In the genomic region with DNA sequence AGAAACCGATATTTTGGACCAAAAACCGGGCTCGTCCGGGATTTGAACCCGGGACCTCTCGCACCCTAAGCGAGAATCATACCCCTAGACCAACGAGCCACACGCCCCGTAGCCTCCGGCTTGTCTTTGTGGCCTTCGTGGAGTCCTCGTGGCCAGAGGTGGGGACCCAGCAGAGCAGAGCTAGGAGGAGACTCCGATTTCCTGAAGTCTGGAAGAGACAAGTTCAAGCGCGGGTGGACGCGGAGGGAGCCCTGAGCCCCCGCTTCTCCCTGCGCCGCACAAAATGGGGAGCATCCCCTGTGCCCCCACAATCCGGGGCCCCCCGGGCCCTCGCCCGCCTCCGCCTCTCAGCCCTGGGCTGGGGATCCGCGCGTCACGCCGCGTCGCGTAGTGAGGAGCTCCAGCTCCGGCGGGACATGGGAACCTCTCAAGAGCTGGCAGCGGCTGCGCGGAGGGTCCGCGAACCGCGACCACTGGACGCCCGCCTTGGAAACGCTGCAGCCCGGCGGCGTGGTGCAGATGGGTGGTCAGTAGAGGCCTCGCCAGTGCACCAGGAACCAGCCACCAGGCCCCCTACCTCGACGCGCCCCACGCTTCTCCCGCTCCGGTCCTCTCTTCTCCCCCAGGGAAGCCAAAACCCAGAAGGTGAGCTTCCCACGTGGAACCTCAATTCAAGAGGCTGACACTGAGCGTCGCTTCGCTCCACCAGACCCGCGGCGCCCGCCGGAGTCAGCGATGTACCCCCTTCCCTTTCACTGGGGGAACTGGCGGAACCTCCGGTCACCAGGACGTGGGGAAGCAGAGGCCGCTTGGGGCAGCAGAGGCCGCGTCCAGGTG, we compare ENCODE assay signal across 8 cellular contexts. TPM values are rescaled to one million over a fixed set of nuclear protein-coding genes. Genes with fewer than 3 reads are reported as not detected.
DNase-seq lines count a peak whose midpoint lies in the region; ATAC-seq and TF ChIP-seq lines count a peak whose summit lies in the region.

No MANE protein-coding gene starts in this region.

- no peak for TF ChIP-seq POLR2A in GM18505 (IDR thresholded peaks at IDR 0.05; ENCODE audit: borderline replicate concordance, extremely low read depth, insufficient read depth, insufficient read length)

- ATAC-seq in GM18505 (IDR thresholded peaks at IDR 0.05; ENCODE audit: unreplicated experiment) = no peak

- H3K9me3 Mint-ChIP-seq in Calu3 (ENCODE audit: low read depth, unreplicated experiment) (peaks cover 2% of the 10 kb centered on the region), IgD-negative memory B cell (peaks cover 0 to 20% (median 4%) of the 10 kb centered on the region in 3 donors)

- peak overlapping the region; percentile 57 for H3K4me3 ChIP-seq in fibroblast of the aortic adventitia (ENCODE audit: low read depth, low read length)

- DNase-seq in Calu3 = peak; percentile 88
- peak; percentile 99 for DNase-seq in activated CD8-positive, alpha-beta memory T cell treated with anti-CD3 and anti-CD28 coated beads, Interleukin-2, amount 50 U/mL, for 48 hours
- peak; percentile 46 for DNase-seq in fibroblast of the aortic adventitia (ENCODE audit: low read depth)
- peak; percentile 81 for DNase-seq in posterior vena cava (ENCODE audit: low spot score)
- DNase-seq in hippocampal formation (lab: John Stamatoyannopoulos, UW) = no peak
- no peak for DNase-seq in NCI-H2029 (lab: John Stamatoyannopoulos, UW)

- H3K27me3 Mint-ChIP-seq in Calu3 (ENCODE audit: unreplicated experiment) (peaks cover 86% of the 10 kb centered on the region), IgD-negative memory B cell (peaks cover 68% of the 10 kb centered on the region)

- H3K4me3 Mint-ChIP-seq in Calu3 (ENCODE audit: low read depth, unreplicated experiment) (peak overlapping the region; percentile 81), IgD-negative memory B cell (peak overlapping the region; percentile 57 to 84 (median 65))

- intact Hi-C loops in Calu3 (cut with micrococcal nuclease; ENCODE audit: unreplicated experiment) (loop anchor here (10.0 kb wide), 1 partner anchor 322 kb away; a partner anchor contains a TSS), posterior vena cava (cut with DNase I) (loop anchor here in 1 of 2 donors (1.0 kb wide), 1 partner anchor 35 kb away; no protein-coding TSS in a partner anchor)

- H3K36me3 Mint-ChIP-seq in Calu3 (ENCODE audit: insufficient read depth, unreplicated experiment) (peaks cover 39% of the 10 kb centered on the region), IgD-negative memory B cell (peaks cover 3% of the 10 kb centered on the region)

- BruUV-seq in Calu3 (replicated peaks; lab: Mats Ljungman, UMichigan) = no TSS peak

- H3K4me1 Mint-ChIP-seq in Calu3 (ENCODE audit: low read depth, unreplicated experiment) (peaks cover 32% of the 10 kb centered on the region), IgD-negative memory B cell (peaks cover 11 to 16% (median 13%) of the 10 kb centered on the region in 3 donors)

- H3K27ac Mint-ChIP-seq in Calu3 (ENCODE audit: unreplicated experiment) = peak overlapping the region; percentile 100
- H3K27ac Mint-ChIP-seq in IgD-negative memory B cell = peak overlapping the region; percentile 83 to 93 (median 89)

- CTCF ChIA-PET in Calu3 (lab: Charles Lee) = interaction anchor here (0.6 to 1.3 kb wide), 5 partner anchors 14 to 342 kb away, joined by 3 to 9 read pairs (median 4); no protein-coding TSS in a partner anchor

- TF ChIP-seq CTCF in Calu3 (IDR thresholded peaks at IDR 0.05; ENCODE audit: unreplicated experiment) = peak; percentile 63
- peak; percentile 19 for TF ChIP-seq CTCF in fibroblast of the aortic adventitia (IDR thresholded peaks at IDR 0.05; ENCODE audit: insufficient read depth, low read length)

RNA-seq across cellular contexts. Expression of a gene that starts 5.2 kb away (rescaled TPM):
- total RNA-seq in Calu3 (2022) = 0.40 and 0.54 TPM in 2 replicates
- polyA plus RNA-seq in IgD-negative memory B cell = not detected
- total RNA-seq in fibroblast of the aortic adventitia (ENCODE audit: low replicate concordance) = not detected in 2 replicates
- not detected for total RNA-seq in posterior vena cava

RNA-seq across cellular contexts. Expression of a gene that starts 48.0 kb away (rescaled TPM):
- total RNA-seq in Calu3 (2022) (9.8 and 11.8 TPM in 2 replicates), fibroblast of the aortic adventitia (ENCODE audit: low replicate concordance) (6.9 and 7.0 TPM in 2 replicates), posterior vena cava (10 to 100 TPM in 1 of 2 donors, 1 to 10 TPM in 1; 8.3 to 10.2 TPM)
- polyA plus RNA-seq in IgD-negative memory B cell = 1.9 TPM

RNA-seq across cellular contexts. Expression of a gene that starts 52.1 kb away (rescaled TPM):
- total RNA-seq in Calu3 (2022) = 12.7 and 14.6 TPM in 2 replicates
- polyA plus RNA-seq in IgD-negative memory B cell = 8.3 TPM
- 6.6 and 9.7 TPM in 2 replicates for total RNA-seq in fibroblast of the aortic adventitia (ENCODE audit: low replicate concordance)
- total RNA-seq in posterior vena cava = 1 to 10 TPM; 5.1 to 6.9 TPM

Comparison
In these comparisons a context has a peak if more than half of its experiments do, and no peak if none do; other contexts are left out.
1. DNase-seq: peak in Calu3 (single experiment), activated CD8-positive, alpha-beta memory T cell treated with anti-CD3 and anti-CD28 coated beads, Interleukin-2, amount 50 U/mL, for 48 hours (single experiment), fibroblast of the aortic adventitia (single experiment) and posterior vena cava (single experiment); none in hippocampal formation (0 of 2) and NCI-H2029 (single experiment).